21 cellular contexts compared by ENCODE assay signal in genomic region chr7:71770269-71770907, GRCh38.
"Had no signal": no experiment of that assay in that cellular context is flagged by ENCODE, and none has a peak within 500 bp of the region (broad histone marks: within the 10 kb centered on the region; RNA-seq: fewer than 3 reads in every experiment).

No MANE protein-coding gene starts in this region.

- H3K27ac ChIP-seq: cardiac muscle cell, esophagus muscularis mucosa, gastroesophageal sphincter, heart left ventricle, parathyroid adenoma, right lobe of liver, stomach had no signal

- H3K9me3 ChIP-seq: esophagus muscularis mucosa, gastroesophageal sphincter, heart left ventricle, right lobe of liver, stomach had no signal

- H3K4me1 ChIP-seq: esophagus muscularis mucosa, gastroesophageal sphincter, heart left ventricle, parathyroid adenoma, right lobe of liver, stomach had no signal

- H3K27me3 ChIP-seq: cardiac muscle cell, right lobe of liver, stomach had no signal

- DNase-seq: activated CD4-positive, CD25-positive, alpha-beta regulatory T cell treated with anti-CD3 and anti-CD28 coated beads, Interleukin-2, amount 50 U/mL, for 72 hours; activated effector memory CD4-positive, alpha-beta T cell treated with anti-CD3 and anti-CD28 coated beads, Interleukin-2, amount 50 U/mL, for 16 hours; activated naive CD4-positive, alpha-beta T cell treated with anti-CD3 and anti-CD28 coated beads, Interleukin-2, amount 50 U/mL, for 16 hours; activated T-cell treated with anti-CD3 and anti-CD28 coated beads, Interleukin-2, amount 50 U/mL, for 72 hours; aorta; effector CD8-positive, alpha-beta T cell; heart left ventricle; kidney glomerular epithelial cell; left ventricle myocardium superior; mucosa of descending colon; naive thymus-derived CD4-positive, alpha-beta T cell; right lobe of liver; small intestine; stimulated activated CD4-positive, alpha-beta T cell treated with anti-CD3 and anti-CD28 coated beads, Interleukin-4, amount 100 ng/mL, for 1 hour; stomach; T1000 had no signal

- H3K36me3 ChIP-seq: cardiac muscle cell, esophagus muscularis mucosa, gastroesophageal sphincter, heart left ventricle, right lobe of liver, stomach had no signal

- FAIRE-seq: endothelial cell of umbilical vein, small intestine had no signal

- H3K4me3 ChIP-seq: cardiac muscle cell, esophagus muscularis mucosa, gastroesophageal sphincter, heart left ventricle, mucosa of descending colon, right lobe of liver, stomach had no signal
